19 cellular contexts compared by ENCODE assay signal in genomic region chr5:57414857-57415256, GRCh38.
DNase-seq lines count a peak whose midpoint lies in the region.
"Had no signal": no experiment of that assay in that cellular context is flagged by ENCODE, and none has a peak within 500 bp of the region (broad histone marks: within the 10 kb centered on the region; RNA-seq: fewer than 3 reads in every experiment).

No MANE protein-coding gene starts in this region.

- CTCF ChIA-PET in activated CD4-positive, alpha-beta T cell treated with anti-CD3 and anti-CD28 coated beads, Interleukin-2, amount 10 ng/mL, durations not matched to agents 7 days and 5 days (lab: Charles Lee), result interaction anchor here (1.1 to 1.5 kb wide), 2 partner anchors 11 to 17 kb away, joined by 3 read pairs; no protein-coding TSS in a partner anchor

- no peak overlapping the region for H3K27ac Mint-ChIP-seq in activated CD4-positive, alpha-beta T cell treated with anti-CD3 and anti-CD28 coated beads, Interleukin-2, amount 10 ng/mL, durations not matched to agents 7 days and 5 days
- H3K27ac Mint-ChIP-seq: CD14-positive monocyte, IgD-negative memory B cell had no signal

- H3K9me3 Mint-ChIP-seq in activated CD4-positive, alpha-beta T cell treated with anti-CD3 and anti-CD28 coated beads, Interleukin-2, amount 10 ng/mL, durations not matched to agents 7 days and 5 days, result no peaks in the 10 kb centered on the region
- H3K9me3 Mint-ChIP-seq: CD14-positive monocyte had no signal

- no peaks in the 10 kb centered on the region for H3K36me3 Mint-ChIP-seq in activated CD4-positive, alpha-beta T cell treated with anti-CD3 and anti-CD28 coated beads, Interleukin-2, amount 10 ng/mL, durations not matched to agents 7 days and 5 days (ENCODE audit: low read depth)
- H3K36me3 Mint-ChIP-seq: CD14-positive monocyte, IgD-negative memory B cell had no signal

- POLR2A ChIA-PET in activated CD4-positive, alpha-beta T cell treated with anti-CD3 and anti-CD28 coated beads, Interleukin-2, amount 10 ng/mL, durations not matched to agents 7 days and 5 days (lab: Charles Lee), result no interaction called here

- H3K4me1 Mint-ChIP-seq in activated CD4-positive, alpha-beta T cell treated with anti-CD3 and anti-CD28 coated beads, Interleukin-2, amount 10 ng/mL, durations not matched to agents 7 days and 5 days, result no peaks in the 10 kb centered on the region
- H3K4me1 Mint-ChIP-seq: CD14-positive monocyte, IgD-negative memory B cell had no signal

- H3K27me3 Mint-ChIP-seq in activated CD4-positive, alpha-beta T cell treated with anti-CD3 and anti-CD28 coated beads, Interleukin-2, amount 10 ng/mL, durations not matched to agents 7 days and 5 days, result peaks cover 1% of the 10 kb centered on the region

- no peak overlapping the region for H3K4me3 Mint-ChIP-seq in activated CD4-positive, alpha-beta T cell treated with anti-CD3 and anti-CD28 coated beads, Interleukin-2, amount 10 ng/mL, durations not matched to agents 7 days and 5 days
- H3K4me3 Mint-ChIP-seq: CD14-positive monocyte, IgD-negative memory B cell had no signal

- peak; percentile 21 for DNase-seq in AG08396 (ENCODE audit: low spot score)
- peak; percentile 55 for DNase-seq in Ammon's horn (ENCODE audit: low spot score)
- peak; percentile 14 for DNase-seq in astrocyte of the hippocampus (ENCODE audit: low read depth, low spot score)
- DNase-seq in putamen (ENCODE audit: low spot score), result peak; percentile 18
- no peak for DNase-seq in activated CD4-positive, alpha-beta T cell treated with anti-CD3 and anti-CD28 coated beads, Interleukin-2, amount 10 ng/mL, durations not matched to agents 7 days and 5 days
- no peak for DNase-seq in RPMI8226
- DNase-seq in activated CD4-positive, alpha-beta T cell treated with anti-CD3 and anti-CD28 coated beads, Interleukin-2, amount 50 U/mL, for 48 hours, result no peak
- DNase-seq: AML-193; GDM1; NCI-H1105; NCI-H146; NCI-H2029 treated with DMSO at 0.1 percent for 48 hours; NCI-H2171; NCI-H345; NCI-H774; NK-92 treated with Interleukin-12 subunit alpha and Interleukin-12 subunit beta, amount 100 ng/mL, for 24 hours; SHP77 had no signal

Comparison
In these comparisons a context has a peak if more than half of its experiments do, and no peak if none do; other contexts are left out.
1. DNase-seq: peak in AG08396 (single experiment), Ammon's horn (single experiment), astrocyte of the hippocampus (single experiment) and putamen (single experiment); none in activated CD4-positive, alpha-beta T cell treated with anti-CD3 and anti-CD28 coated beads, Interleukin-2, amount 10 ng/mL, durations not matched to agents 7 days and 5 days (single experiment), RPMI8226 (single experiment) and activated CD4-positive, alpha-beta T cell treated with anti-CD3 and anti-CD28 coated beads, Interleukin-2, amount 50 U/mL, for 48 hours (0 of 2).